In the genomic region with DNA sequence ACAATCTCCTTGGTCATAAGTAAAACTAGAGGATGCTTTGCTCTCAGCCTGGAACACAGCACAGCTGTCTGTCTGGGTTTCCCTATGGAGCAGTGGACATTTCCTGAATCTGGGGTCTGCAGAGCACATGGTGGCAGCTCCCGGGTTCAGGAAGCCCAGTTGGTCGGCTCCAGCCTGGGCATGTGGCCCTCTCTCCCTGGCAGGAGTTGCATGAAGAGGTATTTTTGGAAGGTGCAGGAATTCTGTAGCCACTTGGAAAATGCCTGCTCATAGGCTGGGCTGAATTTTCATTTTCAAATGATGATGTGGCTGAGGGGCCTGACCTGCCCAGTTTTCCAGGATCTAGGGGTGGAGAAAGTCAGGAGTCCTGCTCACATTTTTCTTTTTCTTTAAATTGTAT, we compare ENCODE assay signal across 20 cellular contexts.
"Had no signal": no experiment of that assay in that cellular context is flagged by ENCODE, and none has a peak within 500 bp of the region (broad histone marks: within the 10 kb centered on the region; RNA-seq: fewer than 3 reads in every experiment).

No MANE protein-coding gene starts in this region.

- H3K4me3 ChIP-seq: ovary, skin epidermis, tibial nerve, uterus had no signal

- H3K27ac Mint-ChIP-seq: activated CD8-positive, alpha-beta memory T cell treated with anti-CD3 and anti-CD28 coated beads, Interleukin-2, amount 10 ng/mL, durations not matched to agents 7 days and 5 days; activated naive CD8-positive, alpha-beta T cell; mesothelial cell of epicardium had no signal

- H3K9me3 ChIP-seq: ovary, tibial nerve, uterus had no signal

- H3K36me3 Mint-ChIP-seq: activated CD8-positive, alpha-beta memory T cell treated with anti-CD3 and anti-CD28 coated beads, Interleukin-2, amount 10 ng/mL, durations not matched to agents 7 days and 5 days; activated naive CD8-positive, alpha-beta T cell; mesothelial cell of epicardium had no signal

- H3K9me3 Mint-ChIP-seq: mesothelial cell of epicardium, neural crest cell had no signal

- ATAC-seq: activated CD8-positive, alpha-beta memory T cell treated with anti-CD3 and anti-CD28 coated beads, Interleukin-2, amount 10 ng/mL, durations not matched to agents 7 days and 5 days had no signal

- H3K4me1 Mint-ChIP-seq: mesothelial cell of epicardium, neural crest cell had no signal

- H3K27me3 ChIP-seq: ovary, tibial nerve, uterus had no signal

- H3K4me1 ChIP-seq: tibial nerve, uterus had no signal

- H3K4me3 Mint-ChIP-seq: activated CD8-positive, alpha-beta memory T cell treated with anti-CD3 and anti-CD28 coated beads, Interleukin-2, amount 10 ng/mL, durations not matched to agents 7 days and 5 days; activated naive CD8-positive, alpha-beta T cell; mesothelial cell of epicardium; neural crest cell had no signal

- H3K27ac ChIP-seq: ovary, skin epidermis, tibial nerve, uterus had no signal

- H3K36me3 ChIP-seq: ovary, tibial nerve, uterus had no signal

- DNase-seq: activated CD4-positive, alpha-beta T cell treated with anti-CD3 and anti-CD28 coated beads, Interleukin-2, amount 50 U/mL, for 4 hours; activated CD4-positive, CD25-positive, alpha-beta regulatory T cell treated with anti-CD3 and anti-CD28 coated beads, Interleukin-2, amount 50 U/mL, for 72 hours; activated CD8-positive, alpha-beta memory T cell treated with anti-CD3 and anti-CD28 coated beads, Interleukin-2, amount 10 ng/mL, durations not matched to agents 7 days and 5 days; activated T-cell treated with anti-CD3 and anti-CD28 coated beads, Interleukin-2, amount 50 U/mL, for 1 hour; amniotic stem cell; effector CD8-positive, alpha-beta T cell; foreskin fibroblast; glutamatergic neuron; hypothalamus; ovary; stimulated activated CD4-positive, alpha-beta T cell treated with anti-CD3 and anti-CD28 coated beads, Interleukin-4, amount 100 ng/mL, for 24 hours; stimulated activated naive CD4-positive, alpha-beta T cell; T-helper 1 cell; T1000; uterus had no signal
